ENCODE assay signal across 8 cellular contexts in genomic region chr17:20649135-20649767, GRCh38.
DNase-seq lines count a peak whose midpoint lies in the region; ATAC-seq, FAIRE-seq and TF ChIP-seq lines count a peak whose summit lies in the region.
"Not testable (repeated sequence)": the region's sequence is repeated elsewhere in the genome, so short reads cannot be mapped to it uniquely, and the experiment has no call there.

No MANE protein-coding gene starts in this region.

- not testable (repeated sequence) for H3K27ac Mint-ChIP-seq in activated CD4-positive, alpha-beta T cell treated with anti-CD3 and anti-CD28 coated beads for 36 hours
- H3K27ac Mint-ChIP-seq in stimulated activated memory B cell treated with anti-CD40 and anti-IgM and Interleukin-4, amounts not matched to agents 10 μg/mL and 1 μg/mL and 100 μg/mL, for 72 hours: peak overlapping the region; percentile 72

- ATAC-seq in GM18907 (IDR thresholded peaks at IDR 0.05; ENCODE audit: unreplicated experiment) (peak; percentile 88), GM21381 (IDR thresholded peaks at IDR 0.05; ENCODE audit: unreplicated experiment) (peak; percentile 76), HG02678 (IDR thresholded peaks at IDR 0.05; ENCODE audit: unreplicated experiment) (peak; percentile 80), HG03108 (IDR thresholded peaks at IDR 0.05; ENCODE audit: unreplicated experiment) (peak; percentile 81), HG03575 (IDR thresholded peaks at IDR 0.05; ENCODE audit: extremely low read depth, insufficient number of reproducible peaks, low FRiP score, unreplicated experiment) (peak; percentile 69)
- peak; percentile 62 for ATAC-seq in activated CD4-positive, alpha-beta T cell treated with anti-CD3 and anti-CD28 coated beads for 36 hours
- ATAC-seq in stimulated activated memory B cell treated with anti-CD40 and anti-IgM and Interleukin-4, amounts not matched to agents 10 μg/mL and 1 μg/mL and 100 μg/mL, for 72 hours: peak; percentile 93

- not testable (repeated sequence) for H3K36me3 Mint-ChIP-seq in activated CD4-positive, alpha-beta T cell treated with anti-CD3 and anti-CD28 coated beads for 36 hours (ENCODE audit: low read depth); stimulated activated memory B cell treated with anti-CD40 and anti-IgM and Interleukin-4, amounts not matched to agents 10 μg/mL and 1 μg/mL and 100 μg/mL, for 72 hours

- POLR2A ChIA-PET in activated CD4-positive, alpha-beta T cell treated with anti-CD3 and anti-CD28 coated beads for 36 hours (lab: Charles Lee): not testable (repeated sequence)

- H3K27me3 Mint-ChIP-seq in activated CD4-positive, alpha-beta T cell treated with anti-CD3 and anti-CD28 coated beads for 36 hours; stimulated activated memory B cell treated with anti-CD40 and anti-IgM and Interleukin-4, amounts not matched to agents 10 μg/mL and 1 μg/mL and 100 μg/mL, for 72 hours: not testable (repeated sequence)

- H3K4me3 Mint-ChIP-seq in activated CD4-positive, alpha-beta T cell treated with anti-CD3 and anti-CD28 coated beads for 36 hours: not testable (repeated sequence)
- H3K4me3 Mint-ChIP-seq in stimulated activated memory B cell treated with anti-CD40 and anti-IgM and Interleukin-4, amounts not matched to agents 10 μg/mL and 1 μg/mL and 100 μg/mL, for 72 hours: peak overlapping the region; percentile 6

- H3K4me1 Mint-ChIP-seq in activated CD4-positive, alpha-beta T cell treated with anti-CD3 and anti-CD28 coated beads for 36 hours: peaks cover 14% of the 10 kb centered on the region
- peaks cover 42% of the 10 kb centered on the region for H3K4me1 Mint-ChIP-seq in stimulated activated memory B cell treated with anti-CD40 and anti-IgM and Interleukin-4, amounts not matched to agents 10 μg/mL and 1 μg/mL and 100 μg/mL, for 72 hours

- H3K9me3 Mint-ChIP-seq in activated CD4-positive, alpha-beta T cell treated with anti-CD3 and anti-CD28 coated beads for 36 hours (ENCODE audit: low read depth); stimulated activated memory B cell treated with anti-CD40 and anti-IgM and Interleukin-4, amounts not matched to agents 10 μg/mL and 1 μg/mL and 100 μg/mL, for 72 hours: not testable (repeated sequence)

- DNase-seq in GM12891 (ENCODE audit: insufficient read length, low spot score): peak; percentile 11
- not testable (repeated sequence) for DNase-seq in activated CD4-positive, alpha-beta T cell treated with anti-CD3 and anti-CD28 coated beads for 36 hours

- peak; percentile 92 for FAIRE-seq in GM12891 (lab: Jason Lieb, UNC)

- intact Hi-C loops in activated CD4-positive, alpha-beta T cell treated with anti-CD3 and anti-CD28 coated beads for 36 hours (cut with DNase I, micrococcal nuclease): not testable (repeated sequence)

- TF ChIP-seq POLR2A in GM12891 (IDR thresholded peaks at IDR 0.05; ENCODE audit: low read depth, low read length): not testable (repeated sequence)

- CTCF ChIA-PET in activated CD4-positive, alpha-beta T cell treated with anti-CD3 and anti-CD28 coated beads for 36 hours (lab: Charles Lee): not testable (repeated sequence)

TF ChIP-seq in GM12891, 5 proteins besides CTCF, POLR2A, EP300 and RAD21:
- peak; percentile 88 for TF ChIP-seq SPI1 (IDR thresholded peaks at IDR 0.05; ENCODE audit: low read depth, low read length)
